8 cellular contexts compared by ENCODE assay signal in genomic region chr17:21323406-21324111, GRCh38. TPM values are rescaled to one million over a fixed set of nuclear protein-coding genes. Genes with fewer than 3 reads are reported as not detected.
DNase-seq lines count a peak whose midpoint lies in the region; ATAC-seq and TF ChIP-seq lines count a peak whose summit lies in the region.
"Not testable (repeated sequence)": the region's sequence is repeated elsewhere in the genome, so short reads cannot be mapped to it uniquely, and the experiment has no call there.

No MANE protein-coding gene starts in this region.

- not testable (repeated sequence) for TF ChIP-seq POLR2A in transverse colon (IDR thresholded peaks at IDR 0.05)

- not testable (repeated sequence) for H2AFZ ChIP-seq in MM.1S (ENCODE audit: low read length)

- peak overlapping the region; percentile 45 for H3K27ac Mint-ChIP-seq in Caco-2 (ENCODE audit: unreplicated experiment)
- not testable (repeated sequence) for H3K27ac Mint-ChIP-seq in activated CD8-positive, alpha-beta T cell treated with anti-CD3 and anti-CD28 coated beads for 36 hours; progenitor cell of endocrine pancreas

- not testable (repeated sequence) for H3K9me3 ChIP-seq in Caco-2; MM.1S (replicated peaks; ENCODE audit: insufficient read depth, low read length); lower lobe of right lung; transverse colon

- intact Hi-C loops in Caco-2 (cut with micrococcal nuclease; ENCODE audit: unreplicated experiment): loop anchor here (5.0 kb wide), 2 partner anchors 41 to 189 kb away; partner anchors contain the start of gene MAP2K3
- intact Hi-C loops in activated CD8-positive, alpha-beta T cell treated with anti-CD3 and anti-CD28 coated beads for 36 hours (cut with micrococcal nuclease); lower lobe of right lung (cut with DNase I); transverse colon (cut with DNase I; ENCODE audit: low total_unique reads): not testable (repeated sequence)

- H3K4me3 ChIP-seq in Caco-2 (ENCODE audit: low read depth, low read length): not testable (repeated sequence)
- H3K4me3 ChIP-seq in MM.1S (ENCODE audit: low read length) (peak overlapping the region; percentile 65; the same call in 1 of the 2 replicates), brain microvascular endothelial cell (ENCODE audit: low read depth, low read length) (peak overlapping the region; percentile 17), fibroblast of villous mesenchyme (ENCODE audit: low read depth, low read length) (peak overlapping the region; percentile 68), lower lobe of right lung (peak overlapping the region; percentile 75), transverse colon (peak overlapping the region in 3 of 4 donors; percentile 51 to 60 (median 59))

- H3K4me1 ChIP-seq in Caco-2; MM.1S (ENCODE audit: low read length); lower lobe of right lung; transverse colon: not testable (repeated sequence)

- not testable (repeated sequence) for H3F3A ChIP-seq in MM.1S (ENCODE audit: insufficient read depth, low read length)

- not testable (repeated sequence) for H4K20me1 ChIP-seq in MM.1S (ENCODE audit: insufficient read depth, low read length)

- 48 to 60% methylated on average over 16 to 31 of the region's 33 CpGs for WGBS in transverse colon (ENCODE audit: low coverage in 1 of 2), 2 donors

- H3K36me3 ChIP-seq in Caco-2 (ENCODE audit: control insufficient read depth, insufficient read depth, low read length); MM.1S (replicated peaks; ENCODE audit: insufficient read depth, low read length); brain microvascular endothelial cell (replicated peaks); lower lobe of right lung; transverse colon: not testable (repeated sequence)

- not testable (repeated sequence) for H3K36me3 Mint-ChIP-seq in Caco-2 (ENCODE audit: insufficient read depth, unreplicated experiment); activated CD8-positive, alpha-beta T cell treated with anti-CD3 and anti-CD28 coated beads for 36 hours (ENCODE audit: low read depth); progenitor cell of endocrine pancreas (ENCODE audit: insufficient read depth)

- H3K9me2 ChIP-seq in MM.1S (replicated peaks; ENCODE audit: insufficient read depth, low read length): not testable (repeated sequence)

- H3K27ac ChIP-seq in MM.1S (ENCODE audit: low read length); brain microvascular endothelial cell; lower lobe of right lung; transverse colon: not testable (repeated sequence)

- TF ChIP-seq CTCF in Caco-2 (IDR thresholded peaks at IDR 0.05; ENCODE audit: insufficient read depth in 1 of 2, low read depth in 1 of 2, low read length in 1 of 2, severe bottlenecking in 1 of 2, unreplicated experiment in 1 of 2); MM.1S (IDR thresholded peaks at IDR 0.05; ENCODE audit: low read length); activated CD8-positive, alpha-beta T cell treated with anti-CD3 and anti-CD28 coated beads for 36 hours (IDR thresholded peaks at IDR 0.05); brain microvascular endothelial cell (IDR thresholded peaks at IDR 0.05; ENCODE audit: low read depth, low read length, missing control alignments); fibroblast of villous mesenchyme (IDR thresholded peaks at IDR 0.05; ENCODE audit: insufficient read depth, low read depth, low read length); lower lobe of right lung (IDR thresholded peaks at IDR 0.05); progenitor cell of endocrine pancreas (IDR thresholded peaks at IDR 0.05; ENCODE audit: unreplicated experiment); transverse colon (IDR thresholded peaks at IDR 0.05): not testable (repeated sequence)

- H3K9me3 Mint-ChIP-seq in Caco-2 (ENCODE audit: unreplicated experiment); activated CD8-positive, alpha-beta T cell treated with anti-CD3 and anti-CD28 coated beads for 36 hours; progenitor cell of endocrine pancreas (ENCODE audit: low read depth): not testable (repeated sequence)

- not testable (repeated sequence) for H3K79me2 ChIP-seq in MM.1S (ENCODE audit: low read length)

- not testable (repeated sequence) for TF ChIP-seq EP300 in transverse colon (IDR thresholded peaks at IDR 0.05; ENCODE audit: low read depth)

- not testable (repeated sequence) for H3K4me1 Mint-ChIP-seq in Caco-2 (ENCODE audit: low read depth, unreplicated experiment); activated CD8-positive, alpha-beta T cell treated with anti-CD3 and anti-CD28 coated beads for 36 hours (ENCODE audit: low read depth); progenitor cell of endocrine pancreas (ENCODE audit: low read depth)

- BruUV-seq in Caco-2 (replicated peaks; lab: Mats Ljungman, UMichigan): not testable (repeated sequence)

- in situ Hi-C loops in brain microvascular endothelial cell (cut with HindIII; ENCODE audit: low pct_ligation_motif_present, low sequenced_read_pairs): not testable (repeated sequence)
- in situ Hi-C loops in transverse colon (cut with MboI; ENCODE audit: low pct_ligation_motif_present in 1 of 4, low pct_unique_long_range_greater_than_20kb in 1 of 4, low sequenced_read_pairs in 3 of 4): loop anchor here (25.0 kb wide), 3 partner anchors 189 to 464 kb away; no protein-coding TSS in a partner anchor

- DNase-seq in Caco-2; MM.1S; activated CD8-positive, alpha-beta T cell treated with anti-CD3 and anti-CD28 coated beads for 36 hours; brain microvascular endothelial cell; fibroblast of villous mesenchyme (ENCODE audit: low read depth); progenitor cell of endocrine pancreas (ENCODE audit: low spot score, unreplicated experiment); transverse colon: not testable (repeated sequence)
- peak; percentile 42 for DNase-seq in lower lobe of right lung

- peaks cover 24% of the 10 kb centered on the region for H3K27me3 Mint-ChIP-seq in Caco-2 (ENCODE audit: insufficient read depth, unreplicated experiment)
- H3K27me3 Mint-ChIP-seq in activated CD8-positive, alpha-beta T cell treated with anti-CD3 and anti-CD28 coated beads for 36 hours: not testable (repeated sequence)
- H3K27me3 Mint-ChIP-seq in progenitor cell of endocrine pancreas: peaks cover 45% of the 10 kb centered on the region

- POLR2A ChIA-PET in Caco-2 (lab: Charles Lee); activated CD8-positive, alpha-beta T cell treated with anti-CD3 and anti-CD28 coated beads for 36 hours (lab: Charles Lee): not testable (repeated sequence)

- H3K4me2 ChIP-seq in MM.1S (ENCODE audit: low read depth, low read length): peak overlapping the region; percentile 77; the same call in 1 of the 2 replicates

- CTCF ChIA-PET in Caco-2 (lab: Charles Lee); activated CD8-positive, alpha-beta T cell treated with anti-CD3 and anti-CD28 coated beads for 36 hours (lab: Charles Lee): not testable (repeated sequence)

- ATAC-seq in activated CD8-positive, alpha-beta T cell treated with anti-CD3 and anti-CD28 coated beads for 36 hours: not testable (repeated sequence)
- peak; percentile 3 for ATAC-seq in lower lobe of right lung

- not testable (repeated sequence) for H3K9ac ChIP-seq in MM.1S (ENCODE audit: low read length)

- not testable (repeated sequence) for H3K27me3 ChIP-seq in Caco-2 (replicated peaks; ENCODE audit: control insufficient read depth, insufficient read depth, low read length); brain microvascular endothelial cell (replicated peaks); lower lobe of right lung (ENCODE audit: low read depth); transverse colon
- peaks cover 20% of the 10 kb centered on the region for H3K27me3 ChIP-seq in MM.1S (replicated peaks; ENCODE audit: insufficient read depth, low read length)

- H3K4me3 Mint-ChIP-seq in Caco-2 (ENCODE audit: unreplicated experiment) (peak overlapping the region; percentile 86), progenitor cell of endocrine pancreas (ENCODE audit: low read depth) (peak overlapping the region; percentile 91)
- peak overlapping the region; percentile 88 for H3K4me3 Mint-ChIP-seq in activated CD8-positive, alpha-beta T cell treated with anti-CD3 and anti-CD28 coated beads for 36 hours

RNA-seq across cellular contexts. Expression of gene MAP2K3, which starts 39.0 kb away (rescaled TPM):
- 49.5 and 50.9 TPM in 2 replicates for total RNA-seq in Caco-2 (2022)
- 100 to 1,000 TPM; 151 to 153 TPM for total RNA-seq in activated CD8-positive, alpha-beta T cell treated with anti-CD3 and anti-CD28 coated beads for 36 hours
- total RNA-seq in fibroblast of villous mesenchyme: 19.3 and 30.7 TPM in 2 replicates
- 55.2 TPM for total RNA-seq in lower lobe of right lung
- 24.7 and 26.2 TPM in 2 replicates for total RNA-seq in progenitor cell of endocrine pancreas
- total RNA-seq in transverse colon: 100 to 1,000 TPM in 1 of 4 donors, 10 to 100 TPM in 3; 44.4 to 148 (median 59.6) TPM

RNA-seq across cellular contexts. Expression of gene KCNJ12, which starts 52.6 kb away (rescaled TPM):
- total RNA-seq in Caco-2 (2022) (0.07 and 0.14 TPM in 2 replicates), fibroblast of villous mesenchyme (under 0.01 TPM in 2 replicates), lower lobe of right lung (1.9 TPM), progenitor cell of endocrine pancreas (0.10 and 0.29 TPM in 2 replicates), transverse colon (1 to 10 TPM; 1.1 to 2.5 (median 2.3) TPM)
- total RNA-seq in activated CD8-positive, alpha-beta T cell treated with anti-CD3 and anti-CD28 coated beads for 36 hours: not detected
